Comparison of ENCODE assay signal across 8 cellular contexts in genomic region chr21:15058718-15059316, GRCh38. TPM values are rescaled to one million over a fixed set of nuclear protein-coding genes. Genes with fewer than 3 reads are reported as not detected.
DNase-seq lines count a peak whose midpoint lies in the region; ATAC-seq, FAIRE-seq and TF ChIP-seq lines count a peak whose summit lies in the region.

No MANE protein-coding gene starts in this region.

- H3K27me3 ChIP-seq in naive thymus-derived CD4-positive, alpha-beta T cell (ENCODE audit: control insufficient read depth in 2 of 2, insufficient read depth in 2 of 2, low read length in 2 of 2) = no peaks in the 10 kb centered on the region
- no peaks in the 10 kb centered on the region for H3K27me3 ChIP-seq in right atrium auricular region

- CTCF ChIA-PET in Calu3 (lab: Charles Lee) = interaction anchor here (0.8 kb wide), 1 partner anchor 195 kb away, joined by 6 read pairs; no protein-coding TSS in a partner anchor
- CTCF ChIA-PET in naive thymus-derived CD4-positive, alpha-beta T cell (lab: Charles Lee) = interaction anchor here (0.7 to 2.0 kb wide), 3 partner anchors 12 to 494 kb away, joined by 3 to 4 read pairs (median 3); no protein-coding TSS in a partner anchor

- TF ChIP-seq CTCF in Calu3 (IDR thresholded peaks at IDR 0.05; ENCODE audit: unreplicated experiment) = no peak
- no peak for TF ChIP-seq CTCF in astrocyte of the spinal cord (IDR thresholded peaks at IDR 0.05; ENCODE audit: low read depth, low read length)
- no peak for TF ChIP-seq CTCF in right atrium auricular region (IDR thresholded peaks at IDR 0.05)

- POLR2A ChIA-PET in naive thymus-derived CD4-positive, alpha-beta T cell (lab: Charles Lee) = interaction anchor here (0.6 to 0.8 kb wide), 4 partner anchors 12 to 713 kb away, joined by 3 read pairs; no protein-coding TSS in a partner anchor

- peaks cover 64% of the 10 kb centered on the region for H3K36me3 Mint-ChIP-seq in Calu3 (ENCODE audit: insufficient read depth, unreplicated experiment)
- peaks cover 0 to 4% (median 0%) of the 10 kb centered on the region in 5 donors for H3K36me3 Mint-ChIP-seq in naive thymus-derived CD4-positive, alpha-beta T cell

- DNase-seq in Calu3 = no peak
- DNase-seq in astrocyte of the spinal cord (ENCODE audit: low read depth, low spot score) = peak; percentile 81
- DNase-seq in naive thymus-derived CD4-positive, alpha-beta T cell = no peak
- no peak for DNase-seq in stimulated activated CD4-positive, alpha-beta T cell treated with anti-CD3 and anti-CD28 coated beads, Interleukin-2, amount 100 ng/mL, for 24 hours
- DNase-seq in HTR-8/SVneo (ENCODE audit: insufficient read length, low spot score) = no peak
- no peak for DNase-seq in NCI-H2081 (lab: John Stamatoyannopoulos, UW)
- no peak for DNase-seq in right atrium auricular region (ENCODE audit: low spot score)

- peak overlapping the region; percentile 95 for H3K27ac Mint-ChIP-seq in Calu3 (ENCODE audit: unreplicated experiment)
- H3K27ac Mint-ChIP-seq in naive thymus-derived CD4-positive, alpha-beta T cell = peak overlapping the region; percentile 2 to 82 (median 48)

- no TSS peak for BruUV-seq in Calu3 (replicated peaks; lab: Mats Ljungman, UMichigan)

- H3K27ac ChIP-seq in naive thymus-derived CD4-positive, alpha-beta T cell (ENCODE audit: low read depth, low read length) = peak overlapping the region; percentile 42
- H3K27ac ChIP-seq in right atrium auricular region = peak overlapping the region in 1 of 2 donors; percentile 21

- peaks cover 0 to 54% of the 10 kb centered on the region in 2 donors for H3K4me1 ChIP-seq in naive thymus-derived CD4-positive, alpha-beta T cell (ENCODE audit: control insufficient read depth in 2 of 2, insufficient read depth in 2 of 2, low read length in 2 of 2)
- peaks cover 0 to 94% of the 10 kb centered on the region in 2 donors for H3K4me1 ChIP-seq in right atrium auricular region

- peak; percentile 34 for ATAC-seq in HG02938 (IDR thresholded peaks at IDR 0.05; ENCODE audit: unreplicated experiment)
- ATAC-seq in naive thymus-derived CD4-positive, alpha-beta T cell = peak; percentile 26

- H3K27me3 Mint-ChIP-seq in Calu3 (ENCODE audit: unreplicated experiment) = no peaks in the 10 kb centered on the region
- H3K27me3 Mint-ChIP-seq in naive thymus-derived CD4-positive, alpha-beta T cell = peaks cover 0 to 9% (median 0%) of the 10 kb centered on the region in 5 donors

- intact Hi-C loops in Calu3 (cut with micrococcal nuclease; ENCODE audit: unreplicated experiment) = no loop called here
- intact Hi-C loops in naive thymus-derived CD4-positive, alpha-beta T cell (cut with micrococcal nuclease) = loop anchor here in 1 of 2 donors (1.0 kb wide), 1 partner anchor 7 kb away; no protein-coding TSS in a partner anchor

- in situ Hi-C loops in astrocyte of the spinal cord (cut with HindIII; ENCODE audit: low sequenced_read_pairs) = no loop called here

- no peaks in the 10 kb centered on the region for H3K9me3 ChIP-seq in naive thymus-derived CD4-positive, alpha-beta T cell (ENCODE audit: control insufficient read depth in 2 of 3, low read length in 3 of 3)
- no peaks in the 10 kb centered on the region for H3K9me3 ChIP-seq in right atrium auricular region

- no peak for FAIRE-seq in HTR-8/SVneo (lab: Jason Lieb, UNC)

- H3K4me3 ChIP-seq in astrocyte of the spinal cord (ENCODE audit: low read depth, low read length) = peak overlapping the region; percentile 8
- H3K4me3 ChIP-seq in naive thymus-derived CD4-positive, alpha-beta T cell (ENCODE audit: low read length) = no peak overlapping the region
- H3K4me3 ChIP-seq in right atrium auricular region = no peak overlapping the region

- H3K36me3 ChIP-seq in naive thymus-derived CD4-positive, alpha-beta T cell (ENCODE audit: control insufficient read depth in 2 of 3, insufficient read depth in 3 of 3, low read length in 3 of 3) = no peaks in the 10 kb centered on the region
- H3K36me3 ChIP-seq in right atrium auricular region = no peaks in the 10 kb centered on the region

- no peaks in the 10 kb centered on the region for H3K9me3 Mint-ChIP-seq in Calu3 (ENCODE audit: low read depth, unreplicated experiment)
- H3K9me3 Mint-ChIP-seq in naive thymus-derived CD4-positive, alpha-beta T cell = peaks cover 0 to under 1% (median 0%) of the 10 kb centered on the region in 11 donors

- H3K4me1 Mint-ChIP-seq in Calu3 (ENCODE audit: low read depth, unreplicated experiment) = peaks cover 61% of the 10 kb centered on the region
- H3K4me1 Mint-ChIP-seq in naive thymus-derived CD4-positive, alpha-beta T cell = peaks cover 64 to 99% (median 96%) of the 10 kb centered on the region in 7 donors

- H3K4me3 Mint-ChIP-seq in Calu3 (ENCODE audit: low read depth, unreplicated experiment) = peak overlapping the region; percentile 75
- peak overlapping the region in 9 of 10 donors; percentile 56 to 84 (median 68) for H3K4me3 Mint-ChIP-seq in naive thymus-derived CD4-positive, alpha-beta T cell

RNA-seq across cellular contexts. Expression of gene NRIP1, which starts 6.0 kb away (rescaled TPM):
- total RNA-seq in Calu3 (2022) = 58.7 TPM in 2 replicates
- 10 to 100 TPM; 13.8 to 42.6 (median 35.8) TPM for total RNA-seq in naive thymus-derived CD4-positive, alpha-beta T cell
- 10 to 100 TPM; 24.0 to 35.2 TPM for polyA plus RNA-seq in naive thymus-derived CD4-positive, alpha-beta T cell
- 10 to 100 TPM; 15.5 to 16.0 TPM for total RNA-seq in right atrium auricular region
